ENCODE assay signal across 8 cellular contexts in the genomic region with DNA sequence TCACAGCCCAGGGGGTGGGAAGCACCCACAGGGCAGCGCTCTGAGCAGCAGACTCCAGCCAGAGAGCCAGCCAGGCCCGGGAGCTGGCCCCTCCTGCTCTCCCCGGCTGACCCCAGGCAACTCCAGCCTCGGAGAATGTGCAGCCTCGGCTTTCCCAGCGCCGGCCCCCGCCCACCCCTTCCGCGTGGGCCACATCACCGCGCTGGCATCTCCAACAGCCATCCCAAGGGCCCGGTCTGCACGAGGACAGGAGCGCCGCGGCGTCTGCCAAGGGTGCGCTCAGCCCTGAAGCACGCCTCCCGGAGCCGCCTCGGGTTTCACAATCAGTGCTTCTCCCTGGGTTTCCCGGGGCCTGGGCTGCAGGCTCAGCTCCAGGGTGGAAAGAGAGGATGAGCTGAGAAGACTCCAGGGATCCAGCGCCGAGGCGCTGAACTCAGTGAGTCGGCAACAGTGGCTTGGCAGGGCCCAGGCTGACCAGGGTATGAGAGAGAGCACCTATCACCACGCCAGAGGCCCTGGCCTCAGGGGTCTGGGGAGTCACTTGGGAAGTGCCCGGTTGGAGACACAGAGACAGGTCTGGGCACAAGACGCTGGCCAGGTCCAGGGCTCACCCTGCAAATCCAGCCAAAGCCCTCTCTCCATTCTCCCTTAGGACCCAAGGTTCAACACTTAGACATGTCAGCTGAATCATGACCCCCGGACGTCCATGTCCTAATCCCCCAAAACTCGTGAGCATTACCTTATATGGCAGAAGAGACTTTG.
A peak's percentile ranks its signal among the peaks of the same experiment; 100 is the strongest.
DNase-seq lines count a peak whose midpoint lies in the region; ATAC-seq and TF ChIP-seq lines count a peak whose summit lies in the region.

No MANE protein-coding gene starts in this region.

- no peaks in the 10 kb centered on the region for H3K9me3 Mint-ChIP-seq in activated naive CD8-positive, alpha-beta T cell treated with anti-CD3 and anti-CD28 coated beads, Interleukin-2, amount 50 U/mL, for 24 hours

- no peak overlapping the region for H3K27ac Mint-ChIP-seq in T-helper 17 cell
- H3K27ac Mint-ChIP-seq in activated naive CD8-positive, alpha-beta T cell treated with anti-CD3 and anti-CD28 coated beads, Interleukin-2, amount 50 U/mL, for 24 hours = no peak overlapping the region

- H3K27me3 Mint-ChIP-seq in T-helper 17 cell = peaks cover 19% of the 10 kb centered on the region
- no peaks in the 10 kb centered on the region for H3K27me3 Mint-ChIP-seq in activated naive CD8-positive, alpha-beta T cell treated with anti-CD3 and anti-CD28 coated beads, Interleukin-2, amount 50 U/mL, for 24 hours

- no peaks in the 10 kb centered on the region for H3K36me3 Mint-ChIP-seq in T-helper 17 cell (ENCODE audit: low read depth)
- no peaks in the 10 kb centered on the region for H3K36me3 Mint-ChIP-seq in activated naive CD8-positive, alpha-beta T cell treated with anti-CD3 and anti-CD28 coated beads, Interleukin-2, amount 50 U/mL, for 24 hours (ENCODE audit: low read depth)

- H3K4me3 ChIP-seq in AG09309 (ENCODE audit: control insufficient read depth, low read depth, low read length) (no peak overlapping the region), fibroblast of villous mesenchyme (ENCODE audit: low read depth, low read length) (no peak overlapping the region)

- TF ChIP-seq CTCF in AG09309 (IDR thresholded peaks at IDR 0.05; ENCODE audit: control insufficient read depth, insufficient read depth, low read depth, low read length, missing control alignments) (no peak), fibroblast of villous mesenchyme (IDR thresholded peaks at IDR 0.05; ENCODE audit: insufficient read depth, low read depth, low read length) (no peak)

- ATAC-seq in T-helper 17 cell (no peak), GM18502 (IDR thresholded peaks at IDR 0.05; ENCODE audit: poor library complexity, unreplicated experiment) (no peak)
- ATAC-seq in activated naive CD8-positive, alpha-beta T cell treated with anti-CD3 and anti-CD28 coated beads, Interleukin-2, amount 50 U/mL, for 24 hours = no peak

- H3K4me3 Mint-ChIP-seq in T-helper 17 cell = no peak overlapping the region
- no peak overlapping the region for H3K4me3 Mint-ChIP-seq in activated naive CD8-positive, alpha-beta T cell treated with anti-CD3 and anti-CD28 coated beads, Interleukin-2, amount 50 U/mL, for 24 hours

- no peaks in the 10 kb centered on the region for H3K9me3 ChIP-seq in T-helper 17 cell (ENCODE audit: control insufficient read depth, low read length, poor library complexity, severe bottlenecking)

- no peaks in the 10 kb centered on the region for H3K4me1 Mint-ChIP-seq in T-helper 17 cell
- H3K4me1 Mint-ChIP-seq in activated naive CD8-positive, alpha-beta T cell treated with anti-CD3 and anti-CD28 coated beads, Interleukin-2, amount 50 U/mL, for 24 hours = no peaks in the 10 kb centered on the region

- DNase-seq in AG09309 (ENCODE audit: low read depth) = peak; percentile 96
- DNase-seq in NCI-H446 treated with DMSO at 0.1 percent for 48 hours (lab: John Stamatoyannopoulos, UW) = peak; percentile 41
- peak; percentile 99 for DNase-seq in fibroblast of villous mesenchyme (ENCODE audit: low read depth)
- peak; percentile 76 for DNase-seq in non-pigmented ciliary epithelial cell (ENCODE audit: low read depth)
- no peak for DNase-seq in NCI-H2196 (lab: John Stamatoyannopoulos, UW; ENCODE audit: unreplicated experiment)
- no peak for DNase-seq in T-helper 17 cell
- no peak for DNase-seq in activated naive CD8-positive, alpha-beta T cell treated with anti-CD3 and anti-CD28 coated beads, Interleukin-2, amount 50 U/mL, for 24 hours

Comparison
In these comparisons a context has a peak if more than half of its experiments do, and no peak if none do; other contexts are left out.
1. DNase-seq: peak in AG09309 (single experiment), NCI-H446 treated with DMSO at 0.1 percent for 48 hours (single experiment), fibroblast of villous mesenchyme (single experiment) and non-pigmented ciliary epithelial cell (single experiment); none in NCI-H2196 (single experiment), T-helper 17 cell (0 of 3) and activated naive CD8-positive, alpha-beta T cell treated with anti-CD3 and anti-CD28 coated beads, Interleukin-2, amount 50 U/mL, for 24 hours (single experiment).